ENCODE assay signal across 1 cellular context in genomic region chr13:75760182-75760981, GRCh38.
TF ChIP-seq lines count a peak whose summit lies in the region.

No MANE protein-coding gene starts in this region.

TF ChIP-seq in HepG2, 621 proteins besides CTCF, POLR2A, EP300 and RAD21 (continued from another document and continues in another):
- TF ChIP-seq THRA (CRISPR knock-in tag; IDR thresholded peaks at IDR 0.05; ENCODE audit: borderline replicate concordance) (no peak; the same call in 1 of the 2 replicates), ZNF788 (CRISPR knock-in tag; IDR thresholded peaks at IDR 0.05; ENCODE audit: borderline replicate concordance) (no peak; the same call in 1 of the 2 replicates), NFE2L1 (CRISPR knock-in tag; IDR thresholded peaks at IDR 0.05; ENCODE audit: borderline replicate concordance) (no peak), MXI1 (IDR thresholded peaks at IDR 0.05; ENCODE audit: borderline replicate concordance, low read depth, low read length) (peak; percentile 65; the same call in 1 of the 3 replicates), ZNF598 (CRISPR knock-in tag; IDR thresholded peaks at IDR 0.05; ENCODE audit: borderline replicate concordance) (no peak), EEA1 (CRISPR knock-in tag; IDR thresholded peaks at IDR 0.05; ENCODE audit: borderline replicate concordance) (no peak), TBX3 (IDR thresholded peaks at IDR 0.05; ENCODE audit: borderline replicate concordance) (peak; percentile 35; the same call in 1 of the 2 replicates), TARDBP (CRISPR knock-in tag; IDR thresholded peaks at IDR 0.05) (peak; percentile 76), SOX5 (CRISPR knock-in tag; IDR thresholded peaks at IDR 0.05; ENCODE audit: borderline replicate concordance) (peak; percentile 81), ASH2L (IDR thresholded peaks at IDR 0.05; ENCODE audit: insufficient read length, low read depth, low read length) (peak; percentile 87), ZHX1 (CRISPR knock-in tag; IDR thresholded peaks at IDR 0.05; ENCODE audit: low read depth) (no peak), FOXK1 (CRISPR knock-in tag; IDR thresholded peaks at IDR 0.05; ENCODE audit: borderline replicate concordance, low read depth) (peak; percentile 55; the same call in 1 of the 2 replicates), ZNF746 (CRISPR knock-in tag; IDR thresholded peaks at IDR 0.05) (no peak), ZMYM2 (CRISPR knock-in tag; IDR thresholded peaks at IDR 0.05) (no peak), ZNF30 (CRISPR knock-in tag; IDR thresholded peaks at IDR 0.05) (no peak), ZNF770 (CRISPR knock-in tag; IDR thresholded peaks at IDR 0.05) (no peak), ZNF329 (CRISPR knock-in tag; IDR thresholded peaks at IDR 0.05; ENCODE audit: low read depth) (no peak), IRF9 (CRISPR knock-in tag; IDR thresholded peaks at IDR 0.05; ENCODE audit: borderline replicate concordance) (no peak), ZNF792 (CRISPR knock-in tag; IDR thresholded peaks at IDR 0.05) (peak; percentile 65; the same call in 1 of the 2 replicates), SMYD3 (CRISPR knock-in tag; IDR thresholded peaks at IDR 0.05) (no peak), ZNF281 (CRISPR knock-in tag; IDR thresholded peaks at IDR 0.05; ENCODE audit: borderline replicate concordance) (peak; percentile 5; the same call in 1 of the 2 replicates), ZNF160 (CRISPR knock-in tag; IDR thresholded peaks at IDR 0.05) (no peak), FUBP1 (CRISPR knock-in tag; IDR thresholded peaks at IDR 0.05; ENCODE audit: borderline replicate concordance) (no peak), GFI1 (CRISPR knock-in tag; IDR thresholded peaks at IDR 0.05; ENCODE audit: borderline replicate concordance) (no peak), NFKB2 (CRISPR knock-in tag; IDR thresholded peaks at IDR 0.05; ENCODE audit: borderline replicate concordance) (no peak), ATF2 (CRISPR knock-in tag; IDR thresholded peaks at IDR 0.05) (peak; percentile 84), ZNF839 (CRISPR knock-in tag; IDR thresholded peaks at IDR 0.05; ENCODE audit: borderline replicate concordance) (no peak), SALL2 (CRISPR knock-in tag; IDR thresholded peaks at IDR 0.05) (no peak), MAFK (conservative IDR thresholded peaks at IDR 0.05 in 1 of 2, IDR thresholded peaks at IDR 0.05 in 1 of 2; ENCODE audit: low read length in 2 of 2) (peak; percentile 13 to 45; a peak in 2 of 4 replicates), ZNF562 (CRISPR knock-in tag; IDR thresholded peaks at IDR 0.05; ENCODE audit: borderline replicate concordance) (no peak), PHF8 (CRISPR knock-in tag; IDR thresholded peaks at IDR 0.05) (no peak), HOXA3 (CRISPR knock-in tag; IDR thresholded peaks at IDR 0.05) (peak; percentile 78), FOSL2 (CRISPR knock-in tag; IDR thresholded peaks at IDR 0.05) (peak; percentile 78), ATRX (CRISPR knock-in tag; IDR thresholded peaks at IDR 0.05; ENCODE audit: borderline replicate concordance) (no peak), SMAD1 (CRISPR knock-in tag; IDR thresholded peaks at IDR 0.05; ENCODE audit: borderline replicate concordance, low read depth) (no peak), PHF20 (CRISPR knock-in tag; IDR thresholded peaks at IDR 0.05) (no peak), ZSCAN20 (CRISPR knock-in tag; IDR thresholded peaks at IDR 0.05; ENCODE audit: borderline replicate concordance) (no peak), XBP1 (CRISPR knock-in tag; IDR thresholded peaks at IDR 0.05) (no peak), STAT5B (CRISPR knock-in tag; IDR thresholded peaks at IDR 0.05) (no peak), HCFC1 (IDR thresholded peaks at IDR 0.05; ENCODE audit: low read depth, low read length) (no peak), HNF1A (IDR thresholded peaks at IDR 0.05; ENCODE audit: low read depth) (peak; percentile 94), HNF1A (CRISPR knock-in tag; IDR thresholded peaks at IDR 0.05; ENCODE audit: borderline replicate concordance) (peak; percentile 97), MTF2 (CRISPR knock-in tag; IDR thresholded peaks at IDR 0.05; ENCODE audit: borderline replicate concordance) (no peak), MEIS2 (CRISPR knock-in tag; IDR thresholded peaks at IDR 0.05) (peak; percentile 89; the same call in 1 of the 2 replicates), KLF11 (CRISPR knock-in tag; IDR thresholded peaks at IDR 0.05) (no peak), ZNF576 (CRISPR knock-in tag; IDR thresholded peaks at IDR 0.05) (no peak), CHD4 (IDR thresholded peaks at IDR 0.05; ENCODE audit: borderline replicate concordance, low read length) (no peak), ZNF138 (CRISPR knock-in tag; IDR thresholded peaks at IDR 0.05; ENCODE audit: low read depth) (no peak), GTF2F1 (IDR thresholded peaks at IDR 0.05; ENCODE audit: low read length) (no peak; the same call in 1 of the 2 replicates), ZBTB20 (CRISPR knock-in tag; IDR thresholded peaks at IDR 0.05; ENCODE audit: borderline replicate concordance, low read depth) (peak; percentile 93; the same call in 1 of the 2 replicates)
